1 cellular context compared by ENCODE assay signal in genomic region chr4:54473077-54473545, GRCh38.
A peak's percentile ranks its signal among the peaks of the same experiment; 100 is the strongest.
TF ChIP-seq lines count a peak whose summit lies in the region.

No MANE protein-coding gene starts in this region.

TF ChIP-seq in K562, 482 proteins besides CTCF, POLR2A, EP300 and RAD21 (continued from another document and continues in another):
- TF ChIP-seq, protein P1, sequence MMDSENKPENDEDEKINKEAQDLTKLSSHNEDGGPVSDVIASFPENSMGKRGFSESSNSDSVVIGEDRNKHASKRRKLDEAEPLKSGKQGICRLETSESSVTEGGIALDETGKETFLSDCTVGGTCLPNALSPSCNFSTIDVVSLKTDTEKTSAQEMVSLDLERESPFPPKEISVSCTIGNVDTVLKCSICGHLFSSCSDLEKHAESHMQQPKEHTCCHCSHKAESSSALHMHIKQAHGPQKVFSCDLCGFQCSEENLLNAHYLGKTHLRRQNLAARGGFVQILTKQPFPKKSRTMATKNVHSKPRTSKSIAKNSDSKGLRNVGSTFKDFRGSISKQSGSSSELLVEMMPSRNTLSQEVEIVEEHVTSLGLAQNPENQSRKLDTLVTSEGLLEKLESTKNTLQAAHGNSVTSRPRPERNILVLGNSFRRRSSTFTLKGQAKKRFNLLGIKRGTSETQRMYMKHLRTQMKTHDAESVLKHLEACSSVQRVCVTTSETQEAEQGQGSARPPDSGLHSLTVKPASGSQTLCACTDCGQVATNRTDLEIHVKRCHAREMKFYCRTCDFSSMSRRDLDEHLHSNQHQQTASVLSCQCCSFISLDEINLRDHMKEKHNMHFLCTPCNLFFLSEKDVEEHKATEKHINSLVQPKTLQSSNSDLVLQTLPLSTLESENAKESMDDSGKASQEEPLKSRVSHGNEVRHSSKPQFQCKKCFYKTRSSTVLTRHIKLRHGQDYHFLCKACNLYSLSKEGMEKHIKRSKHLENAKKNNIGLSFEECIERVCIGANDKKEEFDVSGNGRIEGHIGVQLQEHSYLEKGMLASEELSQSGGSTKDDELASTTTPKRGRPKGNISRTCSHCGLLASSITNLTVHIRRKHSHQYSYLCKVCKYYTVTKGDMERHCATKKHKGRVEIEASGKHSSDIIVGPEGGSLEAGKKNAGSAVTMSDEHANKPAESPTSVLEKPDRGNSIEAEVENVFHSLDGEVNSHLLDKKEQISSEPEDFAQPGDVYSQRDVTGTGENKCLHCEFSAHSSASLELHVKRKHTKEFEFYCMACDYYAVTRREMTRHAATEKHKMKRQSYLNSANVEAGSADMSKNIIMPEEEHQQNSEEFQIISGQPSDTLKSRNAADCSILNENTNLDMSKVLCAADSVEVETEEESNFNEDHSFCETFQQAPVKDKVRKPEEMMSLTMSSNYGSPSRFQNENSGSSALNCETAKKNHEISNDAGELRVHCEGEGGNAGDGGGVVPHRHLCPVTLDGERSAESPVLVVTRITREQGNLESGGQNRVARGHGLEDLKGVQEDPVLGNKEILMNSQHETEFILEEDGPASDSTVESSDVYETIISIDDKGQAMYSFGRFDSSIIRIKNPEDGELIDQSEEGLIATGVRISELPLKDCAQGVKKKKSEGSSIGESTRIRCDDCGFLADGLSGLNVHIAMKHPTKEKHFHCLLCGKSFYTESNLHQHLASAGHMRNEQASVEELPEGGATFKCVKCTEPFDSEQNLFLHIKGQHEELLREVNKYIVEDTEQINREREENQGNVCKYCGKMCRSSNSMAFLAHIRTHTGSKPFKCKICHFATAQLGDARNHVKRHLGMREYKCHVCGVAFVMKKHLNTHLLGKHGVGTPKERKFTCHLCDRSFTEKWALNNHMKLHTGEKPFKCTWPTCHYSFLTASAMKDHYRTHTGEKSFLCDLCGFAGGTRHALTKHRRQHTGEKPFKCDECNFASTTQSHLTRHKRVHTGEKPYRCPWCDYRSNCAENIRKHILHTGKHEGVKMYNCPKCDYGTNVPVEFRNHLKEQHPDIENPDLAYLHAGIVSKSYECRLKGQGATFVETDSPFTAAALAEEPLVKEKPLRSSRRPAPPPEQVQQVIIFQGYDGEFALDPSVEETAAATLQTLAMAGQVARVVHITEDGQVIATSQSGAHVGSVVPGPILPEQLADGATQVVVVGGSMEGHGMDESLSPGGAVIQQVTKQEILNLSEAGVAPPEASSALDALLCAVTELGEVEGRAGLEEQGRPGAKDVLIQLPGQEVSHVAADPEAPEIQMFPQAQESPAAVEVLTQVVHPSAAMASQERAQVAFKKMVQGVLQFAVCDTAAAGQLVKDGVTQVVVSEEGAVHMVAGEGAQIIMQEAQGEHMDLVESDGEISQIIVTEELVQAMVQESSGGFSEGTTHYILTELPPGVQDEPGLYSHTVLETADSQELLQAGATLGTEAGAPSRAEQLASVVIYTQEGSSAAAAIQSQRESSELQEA (IDR thresholded peaks at IDR 0.05; ENCODE audit: low read depth) = peak; percentile 60
- TF ChIP-seq ILK (tag; IDR thresholded peaks at IDR 0.05; ENCODE audit: borderline replicate concordance, low read depth) (no peak), CREB1 (IDR thresholded peaks at IDR 0.05) (peak; percentile 72), CREB1 (CRISPR knock-in tag; IDR thresholded peaks at IDR 0.05) (no peak), CREB3L1 (IDR thresholded peaks at IDR 0.05; ENCODE audit: borderline replicate concordance, low read depth) (peak; percentile 37; the same call in 1 of the 2 replicates), EHMT2 (IDR thresholded peaks at IDR 0.05) (peak; percentile 69; the same call in 1 of the 2 replicates), PML (IDR thresholded peaks at IDR 0.05; ENCODE audit: low read length) (0 out of 2 replicates have a peak, but pooled peaks have one; percentile 38), NELFE (IDR thresholded peaks at IDR 0.05; ENCODE audit: insufficient read depth, insufficient read length) (no peak), SMARCE1 (IDR thresholded peaks at IDR 0.05) (peak; percentile 52; the same call in 1 of the 2 replicates), MTA3 (IDR thresholded peaks at IDR 0.05; ENCODE audit: borderline replicate concordance) (peak; percentile 61; the same call in 1 of the 2 replicates), ZNF766 (CRISPR knock-in tag; conservative IDR thresholded peaks at IDR 0.05) (peak; percentile 73; the same call in 1 of the 2 replicates), KAT7 (CRISPR knock-in tag; IDR thresholded peaks at IDR 0.05; ENCODE audit: borderline replicate concordance) (no peak), GATAD2B (IDR thresholded peaks at IDR 0.05; ENCODE audit: borderline replicate concordance) (0 out of 2 replicates have a peak, but pooled peaks have one; percentile 30), CREM (IDR thresholded peaks at IDR 0.05; ENCODE audit: low read depth) (peak; percentile 93), POLR2AphosphoS5 (IDR thresholded peaks at IDR 0.05; ENCODE audit: control insufficient read depth, insufficient read depth, low read depth, low read length) (peak; percentile 55), CBFA2T2 (conservative IDR thresholded peaks at IDR 0.05) (peak; percentile 75), ZNF316 (IDR thresholded peaks at IDR 0.05) (no peak), CBFA2T3 (IDR thresholded peaks at IDR 0.05) (peak; percentile 87), GATAD2A (IDR thresholded peaks at IDR 0.05) (0 out of 2 replicates have a peak, but pooled peaks have one; percentile 24), ZFP36 (IDR thresholded peaks at IDR 0.05; ENCODE audit: low read depth, low read length, partially characterized antibody) (peak; percentile 89), ATF7 (IDR thresholded peaks at IDR 0.05) (peak; percentile 78), TEAD4 (IDR thresholded peaks at IDR 0.05; ENCODE audit: low read length) (peak; percentile 82), TEAD4 (CRISPR knock-in tag; IDR thresholded peaks at IDR 0.05; ENCODE audit: borderline replicate concordance) (no peak), FOXJ2 (tag; IDR thresholded peaks at IDR 0.05) (peak; percentile 69), L3MBTL2 (IDR thresholded peaks at IDR 0.05) (peak; percentile 44), SLC30A9 (CRISPR knock-in tag; IDR thresholded peaks at IDR 0.05) (no peak), SMARCA4 (IDR thresholded peaks at IDR 0.05) (peak; percentile 73), ARID3A (IDR thresholded peaks at IDR 0.05; ENCODE audit: borderline replicate concordance, low read depth, low read length) (no peak), LEF1 (IDR thresholded peaks at IDR 0.05) (peak; percentile 12; the same call in 1 of the 2 replicates), ZNF507 (tag; conservative IDR thresholded peaks at IDR 0.05) (no peak), ETV5 (CRISPR knock-in tag; IDR thresholded peaks at IDR 0.05; ENCODE audit: low read depth) (no peak), NCOR1 (IDR thresholded peaks at IDR 0.05) (peak; percentile 76), SUPT5H (IDR thresholded peaks at IDR 0.05) (no peak), TFAP4 (CRISPR knock-in tag; IDR thresholded peaks at IDR 0.05; ENCODE audit: borderline replicate concordance) (peak; percentile 17; the same call in 1 of the 2 replicates), HDAC1 (IDR thresholded peaks at IDR 0.05) (peak in 1 of 2 experiments; percentile 32; a peak in 1 of 4 replicates), FOXK2 (conservative IDR thresholded peaks at IDR 0.05 in 1 of 2, IDR thresholded peaks at IDR 0.05 in 1 of 2; ENCODE audit: low read depth in 2 of 2) (peak; percentile 69 to 89; a peak in 3 of 4 replicates), COPS2 (conservative IDR thresholded peaks at IDR 0.05) (no peak), IRF9 (tag; IDR thresholded peaks at IDR 0.05) (no peak)
- TF ChIP-seq, protein P2, sequence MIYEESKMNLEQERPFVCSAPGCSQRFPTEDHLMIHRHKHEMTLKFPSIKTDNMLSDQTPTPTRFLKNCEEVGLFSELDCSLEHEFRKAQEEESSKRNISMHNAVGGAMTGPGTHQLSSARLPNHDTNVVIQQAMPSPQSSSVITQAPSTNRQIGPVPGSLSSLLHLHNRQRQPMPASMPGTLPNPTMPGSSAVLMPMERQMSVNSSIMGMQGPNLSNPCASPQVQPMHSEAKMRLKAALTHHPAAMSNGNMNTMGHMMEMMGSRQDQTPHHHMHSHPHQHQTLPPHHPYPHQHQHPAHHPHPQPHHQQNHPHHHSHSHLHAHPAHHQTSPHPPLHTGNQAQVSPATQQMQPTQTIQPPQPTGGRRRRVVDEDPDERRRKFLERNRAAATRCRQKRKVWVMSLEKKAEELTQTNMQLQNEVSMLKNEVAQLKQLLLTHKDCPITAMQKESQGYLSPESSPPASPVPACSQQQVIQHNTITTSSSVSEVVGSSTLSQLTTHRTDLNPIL (CRISPR knock-in tag; IDR thresholded peaks at IDR 0.05) = no peak
- TF ChIP-seq, protein P3, sequence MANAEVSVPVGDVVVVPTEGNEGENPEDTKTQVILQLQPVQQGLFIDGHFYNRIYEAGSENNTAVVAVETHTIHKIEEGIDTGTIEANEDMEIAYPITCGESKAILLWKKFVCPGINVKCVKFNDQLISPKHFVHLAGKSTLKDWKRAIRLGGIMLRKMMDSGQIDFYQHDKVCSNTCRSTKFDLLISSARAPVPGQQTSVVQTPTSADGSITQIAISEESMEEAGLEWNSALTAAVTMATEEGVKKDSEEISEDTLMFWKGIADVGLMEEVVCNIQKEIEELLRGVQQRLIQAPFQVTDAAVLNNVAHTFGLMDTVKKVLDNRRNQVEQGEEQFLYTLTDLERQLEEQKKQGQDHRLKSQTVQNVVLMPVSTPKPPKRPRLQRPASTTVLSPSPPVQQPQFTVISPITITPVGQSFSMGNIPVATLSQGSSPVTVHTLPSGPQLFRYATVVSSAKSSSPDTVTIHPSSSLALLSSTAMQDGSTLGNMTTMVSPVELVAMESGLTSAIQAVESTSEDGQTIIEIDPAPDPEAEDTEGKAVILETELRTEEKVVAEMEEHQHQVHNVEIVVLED (CRISPR knock-in tag; IDR thresholded peaks at IDR 0.05) = no peak
- TF ChIP-seq, protein P4, sequence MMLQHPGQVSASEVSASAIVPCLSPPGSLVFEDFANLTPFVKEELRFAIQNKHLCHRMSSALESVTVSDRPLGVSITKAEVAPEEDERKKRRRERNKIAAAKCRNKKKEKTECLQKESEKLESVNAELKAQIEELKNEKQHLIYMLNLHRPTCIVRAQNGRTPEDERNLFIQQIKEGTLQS (IDR thresholded peaks at IDR 0.05) = no peak
- TF ChIP-seq, protein P4 (CRISPR knock-in tag; conservative IDR thresholded peaks at IDR 0.05) = no peak
- TF ChIP-seq, protein P5, sequence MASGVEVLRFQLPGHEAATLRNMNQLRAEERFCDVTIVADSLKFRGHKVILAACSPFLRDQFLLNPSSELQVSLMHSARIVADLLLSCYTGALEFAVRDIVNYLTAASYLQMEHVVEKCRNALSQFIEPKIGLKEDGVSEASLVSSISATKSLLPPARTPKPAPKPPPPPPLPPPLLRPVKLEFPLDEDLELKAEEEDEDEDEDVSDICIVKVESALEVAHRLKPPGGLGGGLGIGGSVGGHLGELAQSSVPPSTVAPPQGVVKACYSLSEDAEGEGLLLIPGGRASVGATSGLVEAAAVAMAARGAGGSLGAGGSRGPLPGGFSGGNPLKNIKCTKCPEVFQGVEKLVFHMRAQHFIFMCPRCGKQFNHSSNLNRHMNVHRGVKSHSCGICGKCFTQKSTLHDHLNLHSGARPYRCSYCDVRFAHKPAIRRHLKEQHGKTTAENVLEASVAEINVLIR (CRISPR knock-in tag; IDR thresholded peaks at IDR 0.05) = peak; percentile 69
- TF ChIP-seq, protein P6, sequence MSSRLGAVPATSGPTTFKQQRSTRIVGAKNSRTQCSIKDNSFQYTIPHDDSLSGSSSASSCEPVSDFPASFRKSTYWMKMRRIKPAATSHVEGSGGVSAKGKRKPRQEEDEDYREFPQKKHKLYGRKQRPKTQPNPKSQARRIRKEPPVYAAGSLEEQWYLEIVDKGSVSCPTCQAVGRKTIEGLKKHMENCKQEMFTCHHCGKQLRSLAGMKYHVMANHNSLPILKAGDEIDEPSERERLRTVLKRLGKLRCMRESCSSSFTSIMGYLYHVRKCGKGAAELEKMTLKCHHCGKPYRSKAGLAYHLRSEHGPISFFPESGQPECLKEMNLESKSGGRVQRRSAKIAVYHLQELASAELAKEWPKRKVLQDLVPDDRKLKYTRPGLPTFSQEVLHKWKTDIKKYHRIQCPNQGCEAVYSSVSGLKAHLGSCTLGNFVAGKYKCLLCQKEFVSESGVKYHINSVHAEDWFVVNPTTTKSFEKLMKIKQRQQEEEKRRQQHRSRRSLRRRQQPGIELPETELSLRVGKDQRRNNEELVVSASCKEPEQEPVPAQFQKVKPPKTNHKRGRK (tag; IDR thresholded peaks at IDR 0.05) = no peak
